In the genomic region with DNA sequence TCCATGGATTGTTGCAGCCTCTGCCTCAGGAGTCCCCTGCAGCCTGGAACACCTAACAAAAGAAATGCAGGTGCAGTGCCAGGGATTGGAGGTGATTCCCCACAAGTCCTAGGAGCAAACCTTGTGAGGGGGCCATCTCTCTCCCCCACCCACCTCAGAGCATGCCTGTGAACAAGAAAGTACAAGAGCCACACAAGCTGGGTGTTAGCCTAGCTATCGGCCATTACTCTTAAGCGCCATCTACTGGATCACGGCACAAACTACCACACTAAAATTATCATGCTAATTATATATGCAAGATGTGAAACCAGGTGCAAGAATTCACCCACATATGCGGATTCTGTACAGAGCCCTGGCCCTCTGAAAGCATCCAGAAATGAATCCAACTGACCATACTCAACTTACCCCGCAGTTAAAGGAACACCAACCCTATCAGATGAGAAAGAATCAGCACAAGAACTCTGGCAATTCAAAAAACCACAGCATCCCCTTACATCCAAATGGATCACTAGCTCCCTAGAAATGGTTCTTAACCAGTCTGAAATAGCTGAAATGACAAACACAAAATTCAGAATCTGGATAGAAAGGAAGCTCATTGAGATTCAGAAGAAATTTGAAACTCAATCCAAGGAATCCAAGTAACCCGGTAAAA, we compare ENCODE assay signal across 8 cellular contexts. TPM values are rescaled to one million over a fixed set of nuclear protein-coding genes. Genes with fewer than 3 reads are reported as not detected.
A peak's percentile ranks its signal among the peaks of the same experiment; 100 is the strongest.
DNase-seq lines count a peak whose midpoint lies in the region; ATAC-seq and TF ChIP-seq lines count a peak whose summit lies in the region.

No MANE protein-coding gene starts in this region.

- H2BK15ac ChIP-seq in neuronal stem cell (ENCODE audit: low read length), result no peak overlapping the region

- H2AFZ ChIP-seq in neuronal stem cell (ENCODE audit: low read length), result peak overlapping the region; percentile 76

- H3K4me2 ChIP-seq in neuronal stem cell (ENCODE audit: insufficient read depth, low read length, poor library complexity, severe bottlenecking), result no peak overlapping the region

- H4K91ac ChIP-seq in neuronal stem cell (ENCODE audit: low read depth, low read length, poor library complexity), result no peak overlapping the region

- no CpG with 5 or more reads among the region's 6 CpGs for WGBS in neuronal stem cell (ENCODE audit: extremely low coverage in 2 of 2, insufficient read length in 2 of 2, insufficient replicate concordance in 1 of 2), 2 donors

- H3K4me1 ChIP-seq in BE2C (no peaks in the 10 kb centered on the region), neuronal stem cell (ENCODE audit: control insufficient read depth in 2 of 2, insufficient read depth in 1 of 2, low read depth in 1 of 2, low read length in 2 of 2) (no peaks in the 10 kb centered on the region)

- no peak overlapping the region for H2BK12ac ChIP-seq in neuronal stem cell (ENCODE audit: low read length)

- no peak overlapping the region for H3K4me3 ChIP-seq in BE2C (ENCODE audit: low read depth, low read length)
- no peak overlapping the region for H3K4me3 ChIP-seq in fibroblast of pulmonary artery (replicated peaks; ENCODE audit: low read depth, low read length)
- no peak overlapping the region for H3K4me3 ChIP-seq in neuronal stem cell (ENCODE audit: low read length in 2 of 2)

- H3K27ac ChIP-seq in neuronal stem cell (replicated peaks; ENCODE audit: low read length), result no peak overlapping the region

- H4K8ac ChIP-seq in neuronal stem cell (ENCODE audit: low read depth, low read length), result no peak overlapping the region

- no peaks in the 10 kb centered on the region for H3K9me3 ChIP-seq in BE2C
- no peaks in the 10 kb centered on the region for H3K9me3 ChIP-seq in neuronal stem cell (replicated peaks in 1 of 2; ENCODE audit: control insufficient read depth in 2 of 2, insufficient read depth in 1 of 2, low read depth in 1 of 2, low read length in 2 of 2)

- H3K36me3 ChIP-seq in BE2C, result no peaks in the 10 kb centered on the region
- no peaks in the 10 kb centered on the region for H3K36me3 ChIP-seq in neuronal stem cell (replicated peaks in 1 of 2; ENCODE audit: control insufficient read depth in 2 of 2, insufficient read depth in 2 of 2, low read length in 2 of 2)

- ATAC-seq in GM18868 (IDR thresholded peaks at IDR 0.05; ENCODE audit: unreplicated experiment) (peak; percentile 63), GM21825 (IDR thresholded peaks at IDR 0.05; ENCODE audit: unreplicated experiment) (no peak)

- no peak overlapping the region for H2BK120ac ChIP-seq in neuronal stem cell (ENCODE audit: low read depth, low read length)

- no peaks in the 10 kb centered on the region for H3K27me3 ChIP-seq in BE2C
- H3K27me3 ChIP-seq in neuronal stem cell (ENCODE audit: control insufficient read depth in 3 of 3, insufficient read depth in 3 of 3, low read depth in 1 of 3, low read length in 3 of 3), result no peaks in the 10 kb centered on the region

- no peak overlapping the region for H3K4ac ChIP-seq in neuronal stem cell (ENCODE audit: low read length)

- H3K18ac ChIP-seq in neuronal stem cell (ENCODE audit: low read length), result no peak overlapping the region

- no peaks in the 10 kb centered on the region for H3K79me1 ChIP-seq in neuronal stem cell (ENCODE audit: low read depth, low read length)

- H2AK5ac ChIP-seq in neuronal stem cell (ENCODE audit: low read depth, low read length), result no peak overlapping the region

- H2BK5ac ChIP-seq in neuronal stem cell (ENCODE audit: low read length), result no peak overlapping the region

- TF ChIP-seq CTCF in BE2C (IDR thresholded peaks at IDR 0.05; ENCODE audit: low read depth, low read length) (peak; percentile 91), fibroblast of pulmonary artery (IDR thresholded peaks at IDR 0.05; ENCODE audit: low read length, missing control alignments) (peak; percentile 91)

- no peak overlapping the region for H3K23ac ChIP-seq in neuronal stem cell (ENCODE audit: low read depth, low read length, poor library complexity)

- H3K9ac ChIP-seq in neuronal stem cell (ENCODE audit: low read depth, low read length, poor library complexity), result no peak overlapping the region

- DNase-seq in BE2C (peak; percentile 53), HK-2 (ENCODE audit: unreplicated experiment) (peak; percentile 18), NOMO-1 treated with dmso at 0.1 percent for 144 hours (lab: John Stamatoyannopoulos, UW; ENCODE audit: unreplicated experiment) (peak; percentile 63), fibroblast of pulmonary artery (ENCODE audit: low read depth) (peak; percentile 76), neuronal stem cell (ENCODE audit: low spot score) (peak; percentile 51)
- peak; percentile 35 for DNase-seq in activated T-cell treated with anti-CD3 and anti-CD28 coated beads, Interleukin-2, amount 50 U/mL, for 1 hour

- H3K14ac ChIP-seq in neuronal stem cell (ENCODE audit: low read length), result no peak overlapping the region

RNA-seq across cellular contexts. Expression of a gene that starts 16.5 kb away (rescaled TPM):
- 116 TPM for polyA plus RNA-seq in BE2C (2012; ENCODE audit: insufficient read depth, insufficient read length, low read depth)
- 0.06 TPM for polyA plus RNA-seq in neuronal stem cell (2013, experiment 1 of 2)
- polyA plus RNA-seq in neuronal stem cell (2013, experiment 2 of 2), result not detected

RNA-seq across cellular contexts. Expression of a gene that starts 38.1 kb away (rescaled TPM):
- 27.0 TPM for polyA plus RNA-seq in BE2C (2012; ENCODE audit: insufficient read depth, insufficient read length, low read depth)
- polyA plus RNA-seq in neuronal stem cell (2013, experiment 1 of 2), result 133 TPM
- 136 TPM for polyA plus RNA-seq in neuronal stem cell (2013, experiment 2 of 2)

Comparison
In these comparisons a context has a peak if more than half of its experiments do, and no peak if none do; other contexts are left out.
1. DNase-seq: peak in every context shown above with its lines; median percentile 76 in fibroblast of pulmonary artery; 63 in NOMO-1 treated with dmso at 0.1 percent for 144 hours; 53 in BE2C; 51 in neuronal stem cell; 35 in activated T-cell treated with anti-CD3 and anti-CD28 coated beads, Interleukin-2, amount 50 U/mL, for 1 hour; 18 in HK-2.